Comparison of ENCODE assay signal across 19 cellular contexts in genomic region chr7:44110724-44111635, GRCh38. TPM values are rescaled to one million over a fixed set of nuclear protein-coding genes. Genes with fewer than 3 reads are reported as not detected.
A peak's percentile ranks its signal among the peaks of the same experiment; 100 is the strongest.
DNase-seq lines count a peak whose midpoint lies in the region; ATAC-seq, FAIRE-seq and TF ChIP-seq lines count a peak whose summit lies in the region.
"Had no signal": no experiment of that assay in that cellular context is flagged by ENCODE, and none has a peak within 500 bp of the region (broad histone marks: within the 10 kb centered on the region; RNA-seq: fewer than 3 reads in every experiment).

No MANE protein-coding gene starts in this region.

- no peak overlapping the region for H3K4me3 Mint-ChIP-seq in MCF 10A (ENCODE audit: unreplicated experiment)
- H3K4me3 Mint-ChIP-seq: CD14-positive monocyte had no signal

- DNase-seq in MCF 10A (ENCODE audit: unreplicated experiment) (peak; percentile 13), mammary epithelial cell (no peak), K562 (ENCODE audit: extremely low read depth in 1 of 4, low spot score in 3 of 4) (no peak), thoracic aorta (ENCODE audit: low spot score) (no peak), mucosa of gallbladder (ENCODE audit: low spot score) (no peak)
- DNase-seq: Caco-2, GDM1, GM23248, MM.1S, NCI-H2029, NCI-H510A treated with DMSO at 0.1 percent for 48 hours had no signal

- CTCF ChIA-PET in MCF 10A (lab: Yijun Ruan, JAX) (interaction anchor here (0.6 to 0.9 kb wide), 3 partner anchors 12 to 458 kb away, joined by 3 to 5 read pairs (median 4); partner anchors contain the start of gene POLD2), mammary epithelial cell (lab: Charles Lee; ENCODE audit: low non-redundant PET) (interaction anchor here (0.5 to 0.8 kb wide), 2 partner anchors 52 to 86 kb away, joined by 3 to 4 read pairs; no protein-coding TSS in a partner anchor), HEK293 (lab: Yijun Ruan, JAX) (interaction anchor here (0.5 to 1.0 kb wide), 3 partner anchors 12 to 86 kb away, joined by 3 read pairs; no protein-coding TSS in a partner anchor), K562 (lab: Yijun Ruan, JAX; ENCODE audit: low intra/inter-chr PET ratio) (no interaction called here)

- H3K9me1 ChIP-seq in K562 (ENCODE audit: control insufficient read depth, insufficient read depth, low read length), result peaks cover 9% of the 10 kb centered on the region

- H3K27me3 ChIP-seq in mammary epithelial cell (ENCODE audit: insufficient read depth, low read length) (no peaks in the 10 kb centered on the region), K562 (ENCODE audit: control insufficient read depth in 2 of 2, insufficient read depth in 2 of 2, low read length in 2 of 2) (peaks cover 2 to 36% of the 10 kb centered on the region in 2 experiments; a peak in 3 of 5 replicates), thoracic aorta (replicated peaks; ENCODE audit: insufficient read depth) (no peaks in the 10 kb centered on the region)
- H3K27me3 ChIP-seq: SJSA1 had no signal

- H3K4me1 ChIP-seq in mammary epithelial cell (ENCODE audit: insufficient read depth, low read length) (no peaks in the 10 kb centered on the region), HEK293 (ENCODE audit: control insufficient read depth, insufficient read depth, low read length) (no peaks in the 10 kb centered on the region), K562 (replicated peaks in 1 of 2; ENCODE audit: control insufficient read depth in 2 of 2, insufficient read depth in 2 of 2, low read length in 2 of 2) (peaks cover 10 to 55% of the 10 kb centered on the region in 2 experiments; a peak in 4 of 5 replicates), thoracic aorta (ENCODE audit: control insufficient read depth in 1 of 2, low read depth in 2 of 2) (peaks cover 30 to 86% of the 10 kb centered on the region in 2 donors)
- H3K4me1 ChIP-seq: Caco-2, SJSA1 had no signal

- H3K36me3 Mint-ChIP-seq in MCF 10A (ENCODE audit: insufficient read depth, unreplicated experiment), result peaks cover 23% of the 10 kb centered on the region

- H3K4me2 ChIP-seq in mammary epithelial cell (ENCODE audit: insufficient read depth, low read depth, low read length), result no peak overlapping the region
- no peak overlapping the region for H3K4me2 ChIP-seq in K562 (ENCODE audit: insufficient read depth, low read length)
- H3K4me2 ChIP-seq: KMS-11 had no signal

- WGBS in mammary epithelial cell (ENCODE audit: low coverage, missing lambda C conversion rate), result 63% methylated on average over 23 of the region's 27 CpGs
- 11% methylated on average over 27 of the region's 27 CpGs for WGBS in K562 (ENCODE audit: insufficient coverage, low coverage, missing lambda C conversion rate)

- H3K27ac Mint-ChIP-seq in MCF 10A (ENCODE audit: low read depth, unreplicated experiment), result no peak overlapping the region
- H3K27ac Mint-ChIP-seq: CD14-positive monocyte had no signal

- in situ Hi-C loops in mammary epithelial cell (cut with MboI; ENCODE audit: low sequenced_read_pairs in 2 of 2) (no loop called here), K562 (cut with MboI) (no loop called here)

- no peak overlapping the region for H3K27ac ChIP-seq in mammary epithelial cell (ENCODE audit: insufficient read depth, low read depth, low read length)
- no peak overlapping the region for H3K27ac ChIP-seq in HEK293 (ENCODE audit: extremely low read depth, low read depth, low read length)
- no peak overlapping the region for H3K27ac ChIP-seq in K562 (ENCODE audit: extremely low read depth, low read depth, low read length)
- peak overlapping the region; percentile 50 to 100 for H3K27ac ChIP-seq in thoracic aorta
- H3K27ac ChIP-seq: GM23248, KMS-11, SJSA1 had no signal

- H4K20me1 ChIP-seq in mammary epithelial cell (ENCODE audit: insufficient read depth, low read length), result no peaks in the 10 kb centered on the region
- peaks cover 22% of the 10 kb centered on the region for H4K20me1 ChIP-seq in K562 (replicated peaks; ENCODE audit: control insufficient read depth, insufficient read depth, low read length)

- TF ChIP-seq CTCF in MCF 10A (IDR thresholded peaks at IDR 0.05; ENCODE audit: unreplicated experiment) (no peak), mammary epithelial cell (conservative IDR thresholded peaks at IDR 0.05 in 1 of 2, IDR thresholded peaks at IDR 0.05 in 1 of 2; ENCODE audit: extremely low read depth in 1 of 2, insufficient read depth in 1 of 2, low read depth in 1 of 2, low read length in 2 of 2) (no peak), HEK293 (tag by site-specific recombination; IDR thresholded peaks at IDR 0.05) (no peak), K562 (IDR thresholded peaks at IDR 0.05 in 2 of 3, conservative IDR thresholded peaks at IDR 0.05 in 1 of 3; ENCODE audit: insufficient read depth in 2 of 3, low read depth in 1 of 3, low read length in 3 of 3) (no peak), thoracic aorta (IDR thresholded peaks at IDR 0.05) (no peak)

- dilution Hi-C loops in mammary epithelial cell (cut with HindIII; ENCODE audit: low sequenced_read_pairs), result no loop called here

- H3K9me3 ChIP-seq in mammary epithelial cell (replicated peaks; ENCODE audit: insufficient read depth, low read length), result no peaks in the 10 kb centered on the region
- no peaks in the 10 kb centered on the region for H3K9me3 ChIP-seq in HEK293 (ENCODE audit: control insufficient read depth, insufficient read depth, low read depth, low read length)
- H3K9me3 ChIP-seq in K562 (replicated peaks; ENCODE audit: control insufficient read depth, insufficient read depth, low read depth, low read length), result no peaks in the 10 kb centered on the region
- no peaks in the 10 kb centered on the region for H3K9me3 ChIP-seq in thoracic aorta
- H3K9me3 ChIP-seq: Caco-2, SJSA1 had no signal

- no peak for FAIRE-seq in K562 (lab: Jason Lieb, UNC)

- BruUV-seq in MCF 10A (replicated peaks; lab: Mats Ljungman, UMichigan) (no TSS peak), mammary epithelial cell (replicated peaks; lab: Mats Ljungman, UMichigan) (no TSS peak), K562 (replicated peaks; lab: Mats Ljungman, UMichigan) (no TSS peak)

- H3K79me2 ChIP-seq in mammary epithelial cell (ENCODE audit: insufficient read depth, low read length) (no peaks in the 10 kb centered on the region), K562 (ENCODE audit: control insufficient read depth, insufficient read depth, low read length) (no peaks in the 10 kb centered on the region)

- H3K4me3 ChIP-seq in mammary epithelial cell (replicated peaks in 1 of 3; ENCODE audit: insufficient read depth in 1 of 3, low read depth in 2 of 3, low read length in 3 of 3), result no peak overlapping the region
- H3K4me3 ChIP-seq in HEK293 (ENCODE audit: low read depth, low read length), result no peak overlapping the region
- no peak overlapping the region for H3K4me3 ChIP-seq in K562
- no peak overlapping the region for H3K4me3 ChIP-seq in thoracic aorta
- H3K4me3 ChIP-seq: GM23248, SJSA1 had no signal

- TF ChIP-seq EP300 in K562 (IDR thresholded peaks at IDR 0.05; ENCODE audit: low read length), result no peak

- H3K9me3 Mint-ChIP-seq in MCF 10A (ENCODE audit: unreplicated experiment), result no peaks in the 10 kb centered on the region

- no peak for TF ChIP-seq RAD21 in K562 (CRISPR knock-in tag; conservative IDR thresholded peaks at IDR 0.05 in 1 of 2, IDR thresholded peaks at IDR 0.05 in 1 of 2)

- H3K36me3 ChIP-seq in mammary epithelial cell (ENCODE audit: insufficient read depth, low read length) (no peaks in the 10 kb centered on the region), HEK293 (ENCODE audit: control insufficient read depth in 2 of 2, insufficient read depth in 1 of 2, low read length in 2 of 2) (peaks cover 0 to 18% of the 10 kb centered on the region in 2 experiments; a peak in 1 of 3 replicates), K562 (ENCODE audit: control insufficient read depth, insufficient read depth, low read length) (peaks cover 18% of the 10 kb centered on the region; the same call in 2 of the 3 replicates), thoracic aorta (peaks cover 67% of the 10 kb centered on the region)

- ATAC-seq in K562 (no peak), thoracic aorta (ENCODE audit: insufficient number of reproducible peaks, low FRiP score, low read depth) (no peak), HG02870 (IDR thresholded peaks at IDR 0.05; ENCODE audit: unreplicated experiment) (no peak)

- H3K4me1 Mint-ChIP-seq in MCF 10A (ENCODE audit: insufficient read depth, unreplicated experiment), result no peaks in the 10 kb centered on the region
- H3K4me1 Mint-ChIP-seq: CD14-positive monocyte had no signal

- no peaks in the 10 kb centered on the region for H3K27me3 Mint-ChIP-seq in MCF 10A (ENCODE audit: insufficient read depth, unreplicated experiment)

- no peak for TF ChIP-seq POLR2A in K562 (conservative IDR thresholded peaks at IDR 0.05)

- POLR2A ChIA-PET in MCF 10A (lab: Yijun Ruan, JAX), result interaction anchor here (0.6 to 2.3 kb wide), 4 partner anchors 11 to 43 kb away, joined by 3 to 8 read pairs (median 4); no protein-coding TSS in a partner anchor
- POLR2A ChIA-PET in HEK293 (lab: Yijun Ruan, JAX), result interaction anchor here (1.0 kb wide), 2 partner anchors 13 to 46 kb away, joined by 4 to 5 read pairs; partner anchors contain the start of genes PGAM2 and POLD2
- POLR2A ChIA-PET in K562 (lab: Yijun Ruan, JAX), result interaction anchor here (1.0 to 2.5 kb wide), 4 partner anchors 9 to 86 kb away, joined by 3 to 10 read pairs (median 4); no protein-coding TSS in a partner anchor

- intact Hi-C loops in MCF 10A (cut with micrococcal nuclease) (no loop called here), mammary epithelial cell (cut with micrococcal nuclease) (no loop called here), K562 (cut with micrococcal nuclease) (no loop called here)

- H2AFZ ChIP-seq in mammary epithelial cell (ENCODE audit: low read depth, low read length), result no peak overlapping the region
- no peak overlapping the region for H2AFZ ChIP-seq in K562 (ENCODE audit: low read depth, low read length)
- H2AFZ ChIP-seq: GM23248 had no signal

- H3K9ac ChIP-seq in mammary epithelial cell (ENCODE audit: insufficient read depth, low read length) (no peak overlapping the region), K562 (ENCODE audit: insufficient read depth in 1 of 2, low read depth in 2 of 2, low read length in 2 of 2) (no peak overlapping the region)
- H3K9ac ChIP-seq: GM23248, KMS-11 had no signal

RNA-seq across cellular contexts. Expression of gene AEBP1, which starts 6.8 kb away (rescaled TPM):
- not detected in 2 replicates for total RNA-seq in MCF 10A (2022)
- 10 to 100 TPM in 1 of 2 donors, under 1 TPM in 1; 0.24 to 16.7 TPM for total RNA-seq in mammary epithelial cell
- polyA plus RNA-seq in mammary epithelial cell, result 0.06 TPM
- polyA minus RNA-seq in mammary epithelial cell, result 5.3 TPM
- total RNA-seq in K562 (2011; cell fraction: chromatin; rRNA removed; ENCODE audit: low replicate concordance), result 1.3 and 8.8 TPM in 2 replicates
- total RNA-seq in K562 (2011; cell fraction: nucleolus; rRNA removed), result 4.2 and 6.2 TPM in 2 replicates
- 3.3 and 4.3 TPM in 2 replicates for total RNA-seq in K562 (2011; cell fraction: nucleoplasm; rRNA removed)
- 0.53 TPM in 1 of 2 replicates, not detected in the other for total RNA-seq in K562 (2014; rRNA removed)
- total RNA-seq in K562 (2014; rRNA removed; fragmentation: Illumina TruSeq; extraction: Trizol), result 0.15 TPM in 1 of 2 replicates, not detected in the other
- 0.36 TPM in 1 of 2 replicates, not detected in the other for total RNA-seq in K562 (2015; rRNA removed; fragmentation: Illumina TruSeq; extraction: Trizol)
- total RNA-seq in K562 (2021), result 0.78 and 0.87 TPM in 2 replicates
- 0.43 and 1.1 TPM in 2 replicates for polyA plus RNA-seq in K562 (2011; rRNA removed)
- polyA plus RNA-seq in K562 (2011; cell fraction: cytosol; rRNA removed), result 0.48 and 0.60 TPM in 2 replicates
- polyA plus RNA-seq in K562 (2011; cell fraction: nucleus; rRNA removed), result 5.3 and 8.2 TPM in 2 replicates
- 0.57 and 1.3 TPM in 2 replicates for polyA plus RNA-seq in K562 (2012)
- 0.30 and 0.69 TPM in 2 replicates for polyA plus RNA-seq in K562 (2014; fragmentation: Illumina TruSeq; extraction: Trizol)
- polyA plus RNA-seq in K562 (2014; fragmentation: Nextera tagmentation; extraction: Ambion mirVana), result under 1 TPM in 1 of 2 experiments, not detected in 1; 0.04 TPM
- 0.03 TPM in 1 of 2 replicates, not detected in the other for polyA plus RNA-seq in K562 (2014; rRNA removed)
- polyA minus RNA-seq in K562 (2011; rRNA and poly(A)+ RNA removed), result 0.39 and 0.46 TPM in 2 replicates
- polyA minus RNA-seq in K562 (2011; cell fraction: cytosol; rRNA and poly(A)+ RNA removed), result 1.0 and 1.8 TPM in 2 replicates
- 0.67 and 1.1 TPM in 2 replicates for polyA minus RNA-seq in K562 (2011; cell fraction: nucleus; rRNA and poly(A)+ RNA removed)
- 1,000 to 10,000 TPM; 1,006 to 1,415 TPM for total RNA-seq in thoracic aorta
- total RNA-seq in mucosa of gallbladder, result 107 TPM
- total RNA-seq: SJSA1 had no signal
- polyA plus RNA-seq: CD14-positive monocyte had no signal

RNA-seq across cellular contexts. Expression of gene POLD2, which starts 12.4 kb away (rescaled TPM):
- total RNA-seq in MCF 10A (2022) (118 and 179 TPM in 2 replicates), mammary epithelial cell (100 to 1,000 TPM in 1 of 2 donors, 10 to 100 TPM in 1; 72.8 to 144 TPM), K562 (2014; rRNA removed) (225 and 257 TPM in 2 replicates), K562 (2014; rRNA removed; fragmentation: Illumina TruSeq; extraction: Trizol) (84.6 and 112 TPM in 2 replicates), K562 (2015; rRNA removed; fragmentation: Illumina TruSeq; extraction: Trizol) (148 and 153 TPM in 2 replicates), K562 (2021) (259 and 267 TPM in 2 replicates), thoracic aorta (10 to 100 TPM; 38.7 to 43.8 TPM), mucosa of gallbladder (81.6 TPM)
- polyA plus RNA-seq in mammary epithelial cell (187 TPM), K562 (2011; rRNA removed) (255 and 293 TPM in 2 replicates), K562 (2014; fragmentation: Illumina TruSeq; extraction: Trizol) (230 and 249 TPM in 2 replicates), K562 (2014; fragmentation: Nextera tagmentation; extraction: Ambion mirVana) (10 to 100 TPM; 29.7 to 82.9 TPM), K562 (2014; rRNA removed) (225 and 255 TPM in 2 replicates)
- polyA minus RNA-seq in mammary epithelial cell, result 144 TPM
- total RNA-seq in K562 (2011; cell fraction: chromatin; rRNA removed; ENCODE audit: low replicate concordance), result 221 and 485 TPM in 2 replicates
- total RNA-seq in K562 (2011; cell fraction: nucleolus; rRNA removed), result 288 and 305 TPM in 2 replicates
- 283 and 288 TPM in 2 replicates for total RNA-seq in K562 (2011; cell fraction: nucleoplasm; rRNA removed)
- 344 and 561 TPM in 2 replicates for polyA plus RNA-seq in K562 (2011; cell fraction: cytosol; rRNA removed)
- polyA plus RNA-seq in K562 (2011; cell fraction: nucleus; rRNA removed), result 643 and 644 TPM in 2 replicates
- 248 and 301 TPM in 2 replicates for polyA plus RNA-seq in K562 (2012)
- 64.0 and 99.2 TPM in 2 replicates for polyA minus RNA-seq in K562 (2011; rRNA and poly(A)+ RNA removed)
- polyA minus RNA-seq in K562 (2011; cell fraction: cytosol; rRNA and poly(A)+ RNA removed), result 89.3 and 91.7 TPM in 2 replicates
- polyA minus RNA-seq in K562 (2011; cell fraction: nucleus; rRNA and poly(A)+ RNA removed), result 95.6 and 131 TPM in 2 replicates

RNA-seq across cellular contexts. Expression of gene POLM, which starts 28.6 kb away (rescaled TPM):
- total RNA-seq in MCF 10A (2022) (19.2 and 22.8 TPM in 2 replicates), mammary epithelial cell (10 to 100 TPM; 11.8 to 18.7 TPM), K562 (2014; rRNA removed) (4.1 and 6.5 TPM in 2 replicates), K562 (2014; rRNA removed; fragmentation: Illumina TruSeq; extraction: Trizol) (1.3 and 1.9 TPM in 2 replicates), K562 (2015; rRNA removed; fragmentation: Illumina TruSeq; extraction: Trizol) (4.2 and 4.8 TPM in 2 replicates), K562 (2021) (8.6 and 9.9 TPM in 2 replicates), thoracic aorta (10 to 100 TPM; 70.0 to 78.7 TPM), mucosa of gallbladder (44.1 TPM)
- polyA plus RNA-seq in mammary epithelial cell (5.3 TPM), K562 (2011; rRNA removed) (4.1 and 5.7 TPM in 2 replicates), K562 (2014; fragmentation: Illumina TruSeq; extraction: Trizol) (3.6 and 4.1 TPM in 2 replicates), K562 (2014; fragmentation: Nextera tagmentation; extraction: Ambion mirVana) (under 1 TPM; 0.51 to 0.70 TPM), K562 (2014; rRNA removed) (5.2 and 5.9 TPM in 2 replicates)
- 4.8 TPM for polyA minus RNA-seq in mammary epithelial cell
- 15.0 and 46.8 TPM in 2 replicates for total RNA-seq in K562 (2011; cell fraction: chromatin; rRNA removed; ENCODE audit: low replicate concordance)
- total RNA-seq in K562 (2011; cell fraction: nucleolus; rRNA removed), result 28.4 and 32.0 TPM in 2 replicates
- 22.1 and 23.5 TPM in 2 replicates for total RNA-seq in K562 (2011; cell fraction: nucleoplasm; rRNA removed)
- polyA plus RNA-seq in K562 (2011; cell fraction: cytosol; rRNA removed), result 4.9 and 8.0 TPM in 2 replicates
- 22.0 and 33.1 TPM in 2 replicates for polyA plus RNA-seq in K562 (2011; cell fraction: nucleus; rRNA removed)
- 4.7 and 10.9 TPM in 2 replicates for polyA plus RNA-seq in K562 (2012)
- polyA minus RNA-seq in K562 (2011; rRNA and poly(A)+ RNA removed), result 4.8 and 6.4 TPM in 2 replicates
- polyA minus RNA-seq in K562 (2011; cell fraction: cytosol; rRNA and poly(A)+ RNA removed), result 5.9 and 23.5 TPM in 2 replicates
- polyA minus RNA-seq in K562 (2011; cell fraction: nucleus; rRNA and poly(A)+ RNA removed), result 16.4 and 23.2 TPM in 2 replicates

RNA-seq across cellular contexts. Expression of gene MYL7, which starts 30.2 kb away (rescaled TPM):
- total RNA-seq in MCF 10A (2022) (not detected in 2 replicates), mammary epithelial cell (10 to 100 TPM in 1 of 2 donors, under 1 TPM in 1; 0.82 to 31.0 TPM), K562 (2014; rRNA removed) (not detected in 2 replicates), K562 (2014; rRNA removed; fragmentation: Illumina TruSeq; extraction: Trizol) (not detected in 2 replicates), K562 (2015; rRNA removed; fragmentation: Illumina TruSeq; extraction: Trizol) (not detected in 2 replicates), K562 (2021) (not detected in 2 replicates), thoracic aorta (not detected), mucosa of gallbladder (not detected)
- polyA plus RNA-seq in mammary epithelial cell (0.11 TPM), K562 (2011; rRNA removed) (not detected in 2 replicates), K562 (2014; fragmentation: Illumina TruSeq; extraction: Trizol) (not detected in 2 replicates), K562 (2014; fragmentation: Nextera tagmentation; extraction: Ambion mirVana) (not detected), K562 (2014; rRNA removed) (not detected in 2 replicates)
- not detected for polyA minus RNA-seq in mammary epithelial cell
- not detected in 2 replicates for total RNA-seq in K562 (2011; cell fraction: chromatin; rRNA removed; ENCODE audit: low replicate concordance)
- not detected in 2 replicates for total RNA-seq in K562 (2011; cell fraction: nucleolus; rRNA removed)
- not detected in 2 replicates for total RNA-seq in K562 (2011; cell fraction: nucleoplasm; rRNA removed)
- 0.12 TPM in 1 of 2 replicates, not detected in the other for polyA plus RNA-seq in K562 (2011; cell fraction: cytosol; rRNA removed)
- polyA plus RNA-seq in K562 (2011; cell fraction: nucleus; rRNA removed), result 0.27 TPM in 1 of 2 replicates, not detected in the other
- polyA plus RNA-seq in K562 (2012), result not detected in 2 replicates
- not detected in 2 replicates for polyA minus RNA-seq in K562 (2011; rRNA and poly(A)+ RNA removed)
- not detected in 2 replicates for polyA minus RNA-seq in K562 (2011; cell fraction: cytosol; rRNA and poly(A)+ RNA removed)
- not detected in 2 replicates for polyA minus RNA-seq in K562 (2011; cell fraction: nucleus; rRNA and poly(A)+ RNA removed)
- total RNA-seq: A673, GM23248, OCI-LY7, RPMI7951, SJSA1 had no signal
- polyA plus RNA-seq: CD14-positive monocyte, GM23248 had no signal

RNA-seq across cellular contexts. Expression of gene PGAM2, which starts 45.6 kb away (rescaled TPM):
- not detected in 2 replicates for total RNA-seq in MCF 10A (2022)
- total RNA-seq in mammary epithelial cell, result not detected
- not detected for polyA plus RNA-seq in mammary epithelial cell
- polyA minus RNA-seq in mammary epithelial cell, result not detected
- total RNA-seq in K562 (2011; cell fraction: chromatin; rRNA removed; ENCODE audit: low replicate concordance), result not detected in 2 replicates
- total RNA-seq in K562 (2011; cell fraction: nucleolus; rRNA removed), result 0.50 and 0.53 TPM in 2 replicates
- not detected in 2 replicates for total RNA-seq in K562 (2011; cell fraction: nucleoplasm; rRNA removed)
- not detected in 2 replicates for total RNA-seq in K562 (2014; rRNA removed)
- total RNA-seq in K562 (2014; rRNA removed; fragmentation: Illumina TruSeq; extraction: Trizol), result not detected in 2 replicates
- total RNA-seq in K562 (2015; rRNA removed; fragmentation: Illumina TruSeq; extraction: Trizol), result not detected in 2 replicates
- total RNA-seq in K562 (2021), result not detected in 2 replicates
- not detected in 2 replicates for polyA plus RNA-seq in K562 (2011; rRNA removed)
- 0.12 TPM in 1 of 2 replicates, not detected in the other for polyA plus RNA-seq in K562 (2011; cell fraction: cytosol; rRNA removed)
- 0.14 TPM in 1 of 2 replicates, not detected in the other for polyA plus RNA-seq in K562 (2011; cell fraction: nucleus; rRNA removed)
- polyA plus RNA-seq in K562 (2012), result not detected in 2 replicates
- not detected in 2 replicates for polyA plus RNA-seq in K562 (2014; fragmentation: Illumina TruSeq; extraction: Trizol)
- not detected for polyA plus RNA-seq in K562 (2014; fragmentation: Nextera tagmentation; extraction: Ambion mirVana)
- polyA plus RNA-seq in K562 (2014; rRNA removed), result not detected in 2 replicates
- not detected in 2 replicates for polyA minus RNA-seq in K562 (2011; rRNA and poly(A)+ RNA removed)
- polyA minus RNA-seq in K562 (2011; cell fraction: cytosol; rRNA and poly(A)+ RNA removed), result not detected in 2 replicates
- not detected in 2 replicates for polyA minus RNA-seq in K562 (2011; cell fraction: nucleus; rRNA and poly(A)+ RNA removed)
- total RNA-seq in thoracic aorta, result 1 to 10 TPM; 1.8 to 9.5 TPM
- 12.9 TPM for total RNA-seq in mucosa of gallbladder
- total RNA-seq: A673, Caco-2, GM23248 had no signal
- polyA plus RNA-seq: CD14-positive monocyte, GM23248 had no signal

Comparison
In these comparisons a context has a peak if more than half of its experiments do, and no peak if none do; other contexts are left out.
1. H3K27ac ChIP-seq: peak in thoracic aorta (2 of 2); none in mammary epithelial cell (single experiment), HEK293 (single experiment) and K562 (single experiment).